In genomic region chr6:61909541-61909940, GRCh38 we compare ENCODE assay signal across 24 cellular contexts.
DNase-seq lines count a peak whose midpoint lies in the region; ATAC-seq lines count a peak whose summit lies in the region.
"Had no signal": no experiment of that assay in that cellular context is flagged by ENCODE, and none has a peak within 500 bp of the region (broad histone marks: within the 10 kb centered on the region; RNA-seq: fewer than 3 reads in every experiment).

No MANE protein-coding gene starts in this region.

- ATAC-seq in stimulated activated naive CD8-positive, alpha-beta T cell treated with anti-CD3 and anti-CD28 coated beads, Interleukin-15, Interleukin-2, amounts not matched to agents 100 U/mL and 50 U/mL, for 24 hours = no peak
- ATAC-seq: A549, GM12878, HCT116, K562, Right ventricle myocardium inferior, SK-N-SH treated with all-trans-retinoic acid at 6 μM for 48 hours, T-helper 17 cell had no signal

- in situ Hi-C loops in G401 (cut with HindIII; ENCODE audit: low sequenced_read_pairs) = no loop called here

- peak; percentile 55 for DNase-seq in D341Med (ENCODE audit: low spot score)
- DNase-seq in G401 (ENCODE audit: low spot score) = peak; percentile 79
- DNase-seq in NCI-H524 (lab: John Stamatoyannopoulos, UW) = peak; percentile 89 to 96
- peak; percentile 16 for DNase-seq in occipital lobe (lab: John Stamatoyannopoulos, UW)
- no peak for DNase-seq in EL
- no peak for DNase-seq in central memory CD4-positive, alpha-beta T cell
- no peak for DNase-seq in stimulated activated naive CD8-positive, alpha-beta T cell treated with anti-CD3 and anti-CD28 coated beads, Interleukin-15, Interleukin-2, amounts not matched to agents 100 U/mL and 50 U/mL, for 24 hours
- no peak for DNase-seq in NCI-H1417 treated with DMSO at 0.1 percent for 48 hours (lab: John Stamatoyannopoulos, UW)
- DNase-seq: CD4-positive, alpha-beta memory T cell; DMS53; GDM1; Kasumi-1; NCI-H1092 treated with DMSO at 0.1 percent for 48 hours; NCI-H2029; NCI-H526 treated with DMSO at 0.1 percent for 48 hours; PC-9; SJCRH30; T-helper 17 cell had no signal

Comparison
In these comparisons a context has a peak if more than half of its experiments do, and no peak if none do; other contexts are left out.
1. DNase-seq: peak in D341Med (single experiment), G401 (single experiment), NCI-H524 (2 of 2) and occipital lobe (single experiment); none in EL (single experiment), central memory CD4-positive, alpha-beta T cell (single experiment), stimulated activated naive CD8-positive, alpha-beta T cell treated with anti-CD3 and anti-CD28 coated beads, Interleukin-15, Interleukin-2, amounts not matched to agents 100 U/mL and 50 U/mL, for 24 hours (single experiment) and NCI-H1417 treated with DMSO at 0.1 percent for 48 hours (single experiment).